ENCODE assay signal across 25 cellular contexts in genomic region chr14:76373456-76373855, GRCh38. TPM values are rescaled to one million over a fixed set of nuclear protein-coding genes. Genes with fewer than 3 reads are reported as not detected.
DNase-seq lines count a peak whose midpoint lies in the region; ATAC-seq, FAIRE-seq and TF ChIP-seq lines count a peak whose summit lies in the region.
"Had no signal": no experiment of that assay in that cellular context is flagged by ENCODE, and none has a peak within 500 bp of the region (broad histone marks: within the 10 kb centered on the region; RNA-seq: fewer than 3 reads in every experiment).

No MANE protein-coding gene starts in this region.

- no peaks in the 10 kb centered on the region for H4K20me1 ChIP-seq in HepG2 (ENCODE audit: insufficient read depth, low read length)

- WGBS in HepG2 (ENCODE audit: low lambda C conversion rate): 22% methylated on average over 3 of the region's 3 CpGs
- WGBS in right lobe of liver (ENCODE audit: insufficient coverage, low coverage, low lambda C conversion rate, missing lambda C conversion rate): 78% methylated on average over 1 of the region's 3 CpGs

- peaks cover 65% of the 10 kb centered on the region for H3K27me3 Mint-ChIP-seq in WTC11 (ENCODE audit: low read depth)

- H3K27ac Mint-ChIP-seq in WTC11: no peak overlapping the region
- H3K27ac Mint-ChIP-seq: B cell; CD8-positive, alpha-beta T cell had no signal

- TF ChIP-seq RAD21 in HepG2 (CRISPR knock-in tag; IDR thresholded peaks at IDR 0.05): no peak

- TF ChIP-seq POLR2A in HepG2 (IDR thresholded peaks at IDR 0.05; ENCODE audit: insufficient read depth in 1 of 2, low read depth in 2 of 2, low read length in 2 of 2) (no peak), right lobe of liver (IDR thresholded peaks at IDR 0.05) (no peak)

- H3K9me3 Mint-ChIP-seq in WTC11: no peaks in the 10 kb centered on the region
- H3K9me3 Mint-ChIP-seq: CD8-positive, alpha-beta T cell had no signal

- POLR2A ChIA-PET in HepG2 (lab: Yijun Ruan, JAX) (no interaction called here), WTC11 (lab: Charles Lee) (no interaction called here)

- no peaks in the 10 kb centered on the region for H3K9me3 ChIP-seq in HepG2 (ENCODE audit: low read length)
- H3K9me3 ChIP-seq in right lobe of liver: no peaks in the 10 kb centered on the region
- no peaks in the 10 kb centered on the region for H3K9me3 ChIP-seq in colonic mucosa

- H3K9ac ChIP-seq in HepG2 (ENCODE audit: insufficient read depth, low read depth, low read length) (no peak overlapping the region), colonic mucosa (ENCODE audit: low read depth in 2 of 2, low read length in 2 of 2) (no peak overlapping the region)
- H3K9ac ChIP-seq: GM23248 had no signal

- H3K4me1 ChIP-seq in HepG2 (ENCODE audit: insufficient read depth, low read length): no peaks in the 10 kb centered on the region
- peaks cover 0 to 13% (median 0%) of the 10 kb centered on the region in 4 donors for H3K4me1 ChIP-seq in right lobe of liver
- H3K4me1 ChIP-seq in colonic mucosa: no peaks in the 10 kb centered on the region

- intact Hi-C loops in HepG2 (cut with micrococcal nuclease; ENCODE audit: unreplicated experiment) (no loop called here), right lobe of liver (cut with DNase I) (no loop called here), colonic mucosa (cut with DNase I) (no loop called here)

- no peaks in the 10 kb centered on the region for H3K36me3 ChIP-seq in HepG2 (replicated peaks in 1 of 2; ENCODE audit: control insufficient read depth in 1 of 2, insufficient read depth in 2 of 2, low read length in 2 of 2)
- H3K36me3 ChIP-seq in right lobe of liver: no peaks in the 10 kb centered on the region
- no peaks in the 10 kb centered on the region for H3K36me3 ChIP-seq in colonic mucosa

- H3K4me3 ChIP-seq in HepG2 (replicated peaks in 1 of 3; ENCODE audit: insufficient read depth in 1 of 3, low read depth in 2 of 3, low read length in 3 of 3): no peak overlapping the region
- H3K4me3 ChIP-seq in right lobe of liver: no peak overlapping the region
- H3K4me3 ChIP-seq in colonic mucosa: no peak overlapping the region
- H3K4me3 ChIP-seq: GM23248, PC-9 had no signal

- TF ChIP-seq CTCF in HepG2 (CRISPR knock-in tag; IDR thresholded peaks at IDR 0.05) (no peak), right lobe of liver (IDR thresholded peaks at IDR 0.05) (no peak), WTC11 (IDR thresholded peaks at IDR 0.05) (no peak), colonic mucosa (IDR thresholded peaks at IDR 0.05) (no peak)

- ATAC-seq in HepG2 (peak; percentile 43; the same call in 2 of the 3 replicates), right lobe of liver (no peak), WTC11 (peak; percentile 36), esophagus mucosa (peak; percentile 39)
- ATAC-seq: CD8-positive, alpha-beta T cell had no signal

- CTCF ChIA-PET in HepG2 (lab: Yijun Ruan, JAX; ENCODE audit: low intra/inter-chr PET ratio, low total read pairs) (no interaction called here), WTC11 (lab: Charles Lee) (interaction anchor here (6.5 kb wide), 1 partner anchor 14 kb away, joined by 29 read pairs; no protein-coding TSS in a partner anchor)

- no peak overlapping the region for H2AFZ ChIP-seq in HepG2 (ENCODE audit: low read length)
- H2AFZ ChIP-seq: GM23248, PC-9 had no signal

- H3K79me2 ChIP-seq in HepG2 (ENCODE audit: insufficient read depth, low read length): no peaks in the 10 kb centered on the region

- no peak for FAIRE-seq in HepG2 (lab: Jason Lieb, UNC)
- FAIRE-seq: G401.6 had no signal

- no peak overlapping the region for H3K4me3 Mint-ChIP-seq in WTC11
- H3K4me3 Mint-ChIP-seq: B cell; CD8-positive, alpha-beta T cell had no signal

- TF ChIP-seq EP300 in HepG2 (IDR thresholded peaks at IDR 0.05; ENCODE audit: low read depth in 2 of 2, low read length in 2 of 2) (no peak), HepG2 (CRISPR knock-in tag; IDR thresholded peaks at IDR 0.05; ENCODE audit: borderline replicate concordance) (no peak)

- peaks cover 4 to 34% of the 10 kb centered on the region in 2 experiments; a peak in 4 of 5 replicates for H3K27me3 ChIP-seq in HepG2 (ENCODE audit: control insufficient read depth in 1 of 2, insufficient read depth in 2 of 2, low read length in 2 of 2)
- H3K27me3 ChIP-seq in right lobe of liver: peaks cover 0 to 5% of the 10 kb centered on the region in 2 donors
- H3K27me3 ChIP-seq in colonic mucosa: peaks cover 24% of the 10 kb centered on the region

- in situ Hi-C loops in HepG2 (cut with HindIII; ENCODE audit: extremely low pct_ligation_motif_present, low pct_unique_long_range_greater_than_20kb): no loop called here

- no TSS peak for BruUV-seq in HepG2 (replicated peaks; lab: Mats Ljungman, UMichigan)

- DNase-seq in HepG2 (ENCODE audit: low spot score): no peak
- DNase-seq in right lobe of liver: no peak
- DNase-seq in WTC11 (ENCODE audit: low spot score): no peak
- DNase-seq in activated T-cell treated with anti-CD3 and anti-CD28 coated beads, Interleukin-2, amount 50 U/mL, for 1 hour: no peak
- DNase-seq in NCI-H2029 treated with DMSO at 0.1 percent for 48 hours (lab: John Stamatoyannopoulos, UW): no peak
- DNase-seq in colonic mucosa: no peak
- DNase-seq: CD8-positive, alpha-beta T cell; DMS79 treated with DMSO at 0.1 percent for 48 hours; GM23248; HCEC 1CT; NCI-H1048; NCI-H1417; NCI-H187; NCI-H2171 treated with DMSO at 0.1 percent for 48 hours; NCI-H524 treated with DMSO at 0.1 percent for 48 hours; NCI-H82; PC-9; Right ventricle myocardium superior had no signal

- H3K4me1 Mint-ChIP-seq in WTC11: peaks cover 17% of the 10 kb centered on the region

- no peak overlapping the region for H3K27ac ChIP-seq in HepG2 (ENCODE audit: extremely low read length, insufficient read depth, low read length)
- H3K27ac ChIP-seq in right lobe of liver: no peak overlapping the region
- no peak overlapping the region for H3K27ac ChIP-seq in colonic mucosa
- H3K27ac ChIP-seq: 22Rv1, C4-2B, GM23248, PC-9 had no signal

- no peaks in the 10 kb centered on the region for H3K36me3 Mint-ChIP-seq in WTC11
- H3K36me3 Mint-ChIP-seq: CD8-positive, alpha-beta T cell had no signal

- H3K4me2 ChIP-seq in HepG2 (ENCODE audit: low read depth, low read length): no peak overlapping the region
- H3K4me2 ChIP-seq: PC-9 had no signal

TF ChIP-seq in HepG2, 621 proteins besides CTCF, POLR2A, EP300 and RAD21 (continues in another document):
- no peak for TF ChIP-seq IKZF1 (IDR thresholded peaks at IDR 0.05)

RNA-seq across cellular contexts. Expression of gene ESRRB, which starts 2.5 kb away (rescaled TPM):
- total RNA-seq in HepG2 (2016; rRNA removed; fragmentation: Illumina TruSeq; extraction: Trizol) (0.04 TPM in 1 of 2 replicates, not detected in the other), right lobe of liver (under 1 TPM in 3 of 6 experiments, not detected in 3; 0.16 to 0.26 (median 0.17) TPM), WTC11 (2021) (1.4 to 1.8 TPM (median 1.6 TPM) in 3 replicates), esophagus mucosa (0.12 TPM), colonic mucosa (under 1 TPM; 0.10 to 0.21 TPM)
- total RNA-seq in HepG2 (2016; cell fraction: cytosol; rRNA removed; fragmentation: Illumina TruSeq; extraction: Trizol; ENCODE audit: low read depth): 0.30 and 0.35 TPM in 2 replicates
- total RNA-seq in HepG2 (2016; cell fraction: insoluble cytoplasmic fraction; rRNA removed; fragmentation: Illumina TruSeq; extraction: Trizol): 0.19 TPM in 1 of 2 replicates, not detected in the other
- 0.12 and 0.21 TPM in 2 replicates for total RNA-seq in HepG2 (2016; cell fraction: membrane; rRNA removed; fragmentation: Illumina TruSeq; extraction: Trizol)
- total RNA-seq in HepG2 (2016; cell fraction: nucleus; rRNA removed; fragmentation: Illumina TruSeq; extraction: Trizol): 0.19 and 0.43 TPM in 2 replicates
- 0.33 and 0.35 TPM in 2 replicates for polyA plus RNA-seq in HepG2 (2011; rRNA removed)
- 0.17 and 0.24 TPM in 2 replicates for polyA plus RNA-seq in HepG2 (2011; cell fraction: cytosol; rRNA removed)
- polyA plus RNA-seq in HepG2 (2011; cell fraction: nucleus; rRNA removed): 2.0 and 2.8 TPM in 2 replicates
- polyA plus RNA-seq in HepG2 (2012): 0.16 and 0.17 TPM in 2 replicates
- 0.09 and 0.14 TPM in 2 replicates for polyA plus RNA-seq in HepG2 (2016; cell fraction: cytosol; fragmentation: Illumina TruSeq; extraction: Trizol; ENCODE audit: low read depth)
- 0.07 TPM in 1 of 2 replicates, not detected in the other for polyA plus RNA-seq in HepG2 (2016; cell fraction: insoluble cytoplasmic fraction; fragmentation: Illumina TruSeq; extraction: Trizol; ENCODE audit: low read depth)
- 0.05 and 0.20 TPM in 2 replicates for polyA plus RNA-seq in HepG2 (2016; cell fraction: membrane; fragmentation: Illumina TruSeq; extraction: Trizol; ENCODE audit: low read depth)
- polyA plus RNA-seq in HepG2 (2016; cell fraction: nucleus; fragmentation: Illumina TruSeq; extraction: Trizol; ENCODE audit: insufficient read depth, low read depth): 0.15 and 0.69 TPM in 2 replicates
- 0.05 and 0.46 TPM in 2 replicates for polyA minus RNA-seq in HepG2 (2011; rRNA and poly(A)+ RNA removed; ENCODE audit: low replicate concordance)
- not detected in 2 replicates for polyA minus RNA-seq in HepG2 (2011; cell fraction: cytosol; rRNA and poly(A)+ RNA removed)
- 1.2 and 1.3 TPM in 2 replicates for polyA minus RNA-seq in HepG2 (2011; cell fraction: nucleus; rRNA and poly(A)+ RNA removed)
- total RNA-seq: B cell, GM23248, PC-9, RPMI7951, SK-MEL-5 had no signal
- polyA plus RNA-seq: GM23248 had no signal

Comparison
In these comparisons a context has a peak if more than half of its experiments do, and no peak if none do; other contexts are left out.
1. ATAC-seq: peak in HepG2 (single experiment), WTC11 (single experiment) and esophagus mucosa (single experiment); none in right lobe of liver (0 of 4).